ENCODE assay signal across 10 cellular contexts in the genomic region with DNA sequence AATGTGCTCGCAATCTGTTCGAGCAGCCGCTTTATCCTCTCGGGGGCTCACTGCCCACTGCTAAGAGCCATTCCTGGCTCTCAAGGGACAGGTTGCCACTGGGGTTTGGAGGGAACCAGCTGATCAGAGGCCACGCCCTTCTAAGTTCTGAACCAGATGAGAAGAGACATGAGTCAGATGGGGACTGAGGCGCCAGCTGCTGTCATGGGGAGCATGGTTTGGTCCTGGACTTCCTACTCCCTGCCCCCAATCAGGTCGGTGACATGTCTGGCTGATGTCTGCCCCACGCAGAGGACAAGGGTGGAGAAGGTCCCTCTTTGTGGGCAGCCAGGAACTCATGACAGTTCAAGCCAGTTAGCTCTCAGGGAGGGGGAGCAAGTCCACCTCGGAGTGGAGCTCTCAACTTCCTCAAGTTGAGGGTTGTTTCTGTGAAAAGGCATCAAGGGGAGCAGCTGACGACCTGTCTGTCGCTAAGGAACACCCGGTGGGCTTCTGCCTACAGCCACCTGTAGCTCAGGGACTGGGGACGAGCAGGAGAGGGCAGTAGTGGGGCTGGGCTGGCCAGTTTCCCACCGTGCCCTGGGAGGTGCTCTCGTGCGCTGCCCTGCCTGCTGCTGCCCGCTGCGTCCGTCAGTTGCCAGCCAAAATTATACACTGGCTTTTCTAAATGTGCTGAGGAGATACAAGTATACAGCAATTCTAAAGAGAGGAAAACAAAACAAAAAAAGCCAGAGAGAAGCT. TPM values are rescaled to one million over a fixed set of nuclear protein-coding genes. Genes with fewer than 3 reads are reported as not detected.
DNase-seq lines count a peak whose midpoint lies in the region; ATAC-seq, FAIRE-seq and TF ChIP-seq lines count a peak whose summit lies in the region.
"Had no signal": no experiment of that assay in that cellular context is flagged by ENCODE, and none has a peak within 500 bp of the region (broad histone marks: within the 10 kb centered on the region; RNA-seq: fewer than 3 reads in every experiment).

No MANE protein-coding gene starts in this region.

- H3K27ac ChIP-seq in left lung = no peak overlapping the region

- no peak overlapping the region for H3K4me3 ChIP-seq in BE2C (ENCODE audit: low read depth, low read length)
- H3K4me3 ChIP-seq in left lung = no peak overlapping the region

- H3K36me3 ChIP-seq in BE2C (peaks cover 44% of the 10 kb centered on the region), left lung (peaks cover 0 to 88% of the 10 kb centered on the region in 2 donors)

- no peak for FAIRE-seq in HTR-8/SVneo (lab: Jason Lieb, UNC)

- H3K4me3 Mint-ChIP-seq in activated CD8-positive, alpha-beta T cell treated with anti-CD3 and anti-CD28 coated beads, Interleukin-2, amount 10 ng/mL, durations not matched to agents 7 days and 5 days = no peak overlapping the region

- H3K27ac Mint-ChIP-seq in activated CD8-positive, alpha-beta T cell treated with anti-CD3 and anti-CD28 coated beads, Interleukin-2, amount 10 ng/mL, durations not matched to agents 7 days and 5 days = peak overlapping the region; percentile 30

- no peaks in the 10 kb centered on the region for H3K9me3 ChIP-seq in BE2C
- H3K9me3 ChIP-seq in left lung = no peaks in the 10 kb centered on the region

- CTCF ChIA-PET in activated CD8-positive, alpha-beta T cell treated with anti-CD3 and anti-CD28 coated beads, Interleukin-2, amount 10 ng/mL, durations not matched to agents 7 days and 5 days (lab: Charles Lee) = interaction anchor here (1.2 kb wide), 1 partner anchor 105 kb away, joined by 3 read pairs; no protein-coding TSS in a partner anchor

- H3K36me3 Mint-ChIP-seq in activated CD8-positive, alpha-beta T cell treated with anti-CD3 and anti-CD28 coated beads, Interleukin-2, amount 10 ng/mL, durations not matched to agents 7 days and 5 days (ENCODE audit: low read depth) = peaks cover 27% of the 10 kb centered on the region

- intact Hi-C loops in left lung (cut with DNase I) = no loop called here

- no peaks in the 10 kb centered on the region for H3K27me3 Mint-ChIP-seq in activated CD8-positive, alpha-beta T cell treated with anti-CD3 and anti-CD28 coated beads, Interleukin-2, amount 10 ng/mL, durations not matched to agents 7 days and 5 days (ENCODE audit: low read depth)

- TF ChIP-seq CTCF in BE2C (IDR thresholded peaks at IDR 0.05; ENCODE audit: low read depth, low read length) (no peak), left lung (IDR thresholded peaks at IDR 0.05) (no peak)

- H3K4me1 ChIP-seq in BE2C (no peaks in the 10 kb centered on the region), left lung (peaks cover 0 to 16% of the 10 kb centered on the region in 2 donors)

- POLR2A ChIA-PET in activated CD8-positive, alpha-beta T cell treated with anti-CD3 and anti-CD28 coated beads, Interleukin-2, amount 10 ng/mL, durations not matched to agents 7 days and 5 days (lab: Charles Lee) = interaction anchor here (1.2 to 2.4 kb wide), 2 partner anchors 9 to 10 kb away, joined by 3 to 7 read pairs; no protein-coding TSS in a partner anchor

- ATAC-seq in activated CD8-positive, alpha-beta T cell treated with anti-CD3 and anti-CD28 coated beads, Interleukin-2, amount 10 ng/mL, durations not matched to agents 7 days and 5 days = no peak
- ATAC-seq in left lung (peak; percentile 7), HG03159 (IDR thresholded peaks at IDR 0.05; ENCODE audit: unreplicated experiment) (no peak)
- ATAC-seq: left cardiac atrium had no signal

- peaks cover 8% of the 10 kb centered on the region for H3K4me1 Mint-ChIP-seq in activated CD8-positive, alpha-beta T cell treated with anti-CD3 and anti-CD28 coated beads, Interleukin-2, amount 10 ng/mL, durations not matched to agents 7 days and 5 days (ENCODE audit: low read depth)

- H3K9me3 Mint-ChIP-seq in activated CD8-positive, alpha-beta T cell treated with anti-CD3 and anti-CD28 coated beads, Interleukin-2, amount 10 ng/mL, durations not matched to agents 7 days and 5 days (ENCODE audit: insufficient read depth) = no peaks in the 10 kb centered on the region

- no peaks in the 10 kb centered on the region for H3K27me3 ChIP-seq in BE2C
- no peaks in the 10 kb centered on the region for H3K27me3 ChIP-seq in left lung

- DNase-seq in BE2C = peak; percentile 31
- peak; percentile 56 for DNase-seq in ELR (ENCODE audit: low read depth)
- DNase-seq in activated CD8-positive, alpha-beta T cell treated with anti-CD3 and anti-CD28 coated beads, Interleukin-2, amount 10 ng/mL, durations not matched to agents 7 days and 5 days = no peak
- peak in 1 of 2 donors; percentile 50 for DNase-seq in left lung
- no peak for DNase-seq in GM19238 (ENCODE audit: insufficient read length, low spot score)
- no peak for DNase-seq in DMS53 (lab: John Stamatoyannopoulos, UW)
- DNase-seq in HTR-8/SVneo (ENCODE audit: insufficient read length, low spot score) = no peak
- DNase-seq: GOT3, left cardiac atrium had no signal

RNA-seq across cellular contexts. Expression of a gene that starts 20.4 kb away (rescaled TPM):
- polyA plus RNA-seq in BE2C (2012; ENCODE audit: insufficient read depth, insufficient read length, low read depth) = 168 TPM
- total RNA-seq in activated CD8-positive, alpha-beta T cell treated with anti-CD3 and anti-CD28 coated beads, Interleukin-2, amount 10 ng/mL, durations not matched to agents 7 days and 5 days = 10 to 100 TPM; 83.5 to 88.9 TPM
- total RNA-seq in left lung = 100 to 1,000 TPM in 1 of 2 donors, 10 to 100 TPM in 1; 64.3 to 103 TPM

RNA-seq across cellular contexts. Expression of a gene that starts 54.9 kb away (rescaled TPM):
- polyA plus RNA-seq in BE2C (2012; ENCODE audit: insufficient read depth, insufficient read length, low read depth) = 7.2 TPM
- total RNA-seq in activated CD8-positive, alpha-beta T cell treated with anti-CD3 and anti-CD28 coated beads, Interleukin-2, amount 10 ng/mL, durations not matched to agents 7 days and 5 days = 10 to 100 TPM; 22.1 to 23.5 TPM
- total RNA-seq in left lung = 10 to 100 TPM; 17.4 to 21.1 TPM

Comparison
In these comparisons a context has a peak if more than half of its experiments do, and no peak if none do; other contexts are left out.
1. DNase-seq: peak in BE2C (single experiment) and ELR (single experiment); none in activated CD8-positive, alpha-beta T cell treated with anti-CD3 and anti-CD28 coated beads, Interleukin-2, amount 10 ng/mL, durations not matched to agents 7 days and 5 days (single experiment), GM19238 (single experiment), DMS53 (single experiment) and HTR-8/SVneo (single experiment).